21 cellular contexts compared by ENCODE assay signal in the genomic region with DNA sequence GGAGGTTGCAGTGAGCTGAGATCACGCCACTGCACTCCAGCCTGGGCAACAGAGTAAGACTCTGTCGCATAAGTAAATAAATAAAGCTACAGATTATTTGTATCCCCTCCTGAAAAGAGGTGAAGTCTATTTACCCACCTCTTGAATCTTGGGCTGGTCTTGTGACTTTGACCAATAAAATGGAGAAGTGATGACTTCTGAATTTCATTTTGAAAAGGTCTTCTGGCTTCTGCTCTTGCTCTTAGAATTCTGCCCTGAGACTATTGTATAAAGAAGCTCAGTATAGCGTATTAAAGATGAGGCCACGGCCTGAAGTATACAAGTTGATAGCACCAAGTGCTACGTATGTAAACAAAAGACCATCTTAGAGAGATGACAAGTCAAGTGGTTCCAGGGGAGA.
DNase-seq lines count a peak whose midpoint lies in the region; ATAC-seq and TF ChIP-seq lines count a peak whose summit lies in the region.
"Had no signal": no experiment of that assay in that cellular context is flagged by ENCODE, and none has a peak within 500 bp of the region (broad histone marks: within the 10 kb centered on the region; RNA-seq: fewer than 3 reads in every experiment).

No MANE protein-coding gene starts in this region.

- peaks cover 11% of the 10 kb centered on the region for H3K4me1 Mint-ChIP-seq in endothelial cell (ENCODE audit: unreplicated experiment)
- peaks cover 14 to 35% of the 10 kb centered on the region in 2 donors for H3K4me1 Mint-ChIP-seq in stimulated activated naive B cell treated with anti-CD40 and anti-IgM and Interleukin-4, amounts not matched to agents 10 μg/mL and 1 μg/mL and 100 μg/mL, for 72 hours
- peaks cover 9% of the 10 kb centered on the region for H3K4me1 Mint-ChIP-seq in Caco-2 (ENCODE audit: low read depth, unreplicated experiment)

- CTCF ChIA-PET in Caco-2 (lab: Charles Lee), result no interaction called here

- H3K36me3 Mint-ChIP-seq in endothelial cell (ENCODE audit: low read depth, unreplicated experiment) (no peaks in the 10 kb centered on the region), Caco-2 (ENCODE audit: insufficient read depth, unreplicated experiment) (no peaks in the 10 kb centered on the region)
- H3K36me3 Mint-ChIP-seq in stimulated activated naive B cell treated with anti-CD40 and anti-IgM and Interleukin-4, amounts not matched to agents 10 μg/mL and 1 μg/mL and 100 μg/mL, for 72 hours, result no peaks in the 10 kb centered on the region
- H3K36me3 Mint-ChIP-seq: CD4-positive, alpha-beta memory T cell had no signal

- ATAC-seq in stimulated activated naive B cell treated with anti-CD40 and anti-IgM and Interleukin-4, amounts not matched to agents 10 μg/mL and 1 μg/mL and 100 μg/mL, for 72 hours (replicated peaks), result peak; percentile 64 to 76
- ATAC-seq in GM21723 (IDR thresholded peaks at IDR 0.05; ENCODE audit: unreplicated experiment), result no peak
- ATAC-seq: A549, HepG2, SK-N-SH treated with all-trans-retinoic acid at 6 μM for 48 hours had no signal

- no peak overlapping the region for H3K9ac ChIP-seq in OCI-LY1 (ENCODE audit: low read length)

- peak overlapping the region; percentile 41 for H3K27ac Mint-ChIP-seq in endothelial cell (ENCODE audit: unreplicated experiment)
- peak overlapping the region; percentile 43 for H3K27ac Mint-ChIP-seq in stimulated activated naive B cell treated with anti-CD40 and anti-IgM and Interleukin-4, amounts not matched to agents 10 μg/mL and 1 μg/mL and 100 μg/mL, for 72 hours
- H3K27ac Mint-ChIP-seq in Caco-2 (ENCODE audit: unreplicated experiment), result no peak overlapping the region

- no peaks in the 10 kb centered on the region for H3K9me3 ChIP-seq in OCI-LY1 (ENCODE audit: low read length)
- peaks cover 22% of the 10 kb centered on the region for H3K9me3 ChIP-seq in Caco-2
- H3K9me3 ChIP-seq: A549 had no signal

- peak overlapping the region; percentile 9 for H3K27ac ChIP-seq in OCI-LY1 (ENCODE audit: low read depth, low read length, poor library complexity, severe bottlenecking)
- H3K27ac ChIP-seq: A549, PC-9 had no signal

- no peak overlapping the region for H3K4me3 Mint-ChIP-seq in endothelial cell (ENCODE audit: unreplicated experiment)
- no peak overlapping the region for H3K4me3 Mint-ChIP-seq in stimulated activated naive B cell treated with anti-CD40 and anti-IgM and Interleukin-4, amounts not matched to agents 10 μg/mL and 1 μg/mL and 100 μg/mL, for 72 hours
- H3K4me3 Mint-ChIP-seq in Caco-2 (ENCODE audit: unreplicated experiment), result no peak overlapping the region
- H3K4me3 Mint-ChIP-seq: CD4-positive, alpha-beta memory T cell had no signal

- H3K27me3 Mint-ChIP-seq in endothelial cell (ENCODE audit: unreplicated experiment) (peaks cover 2% of the 10 kb centered on the region), Caco-2 (ENCODE audit: insufficient read depth, unreplicated experiment) (no peaks in the 10 kb centered on the region)
- H3K27me3 Mint-ChIP-seq in stimulated activated naive B cell treated with anti-CD40 and anti-IgM and Interleukin-4, amounts not matched to agents 10 μg/mL and 1 μg/mL and 100 μg/mL, for 72 hours, result no peaks in the 10 kb centered on the region
- H3K27me3 Mint-ChIP-seq: CD4-positive, alpha-beta memory T cell had no signal

- no peaks in the 10 kb centered on the region for H4K20me1 ChIP-seq in OCI-LY1 (ENCODE audit: insufficient read depth, low read length)

- DNase-seq in DMS79 treated with DMSO at 0.1 percent for 48 hours (lab: John Stamatoyannopoulos, UW) (peak; percentile 28), endothelial cell (ENCODE audit: low spot score) (no peak), SHP77 treated with DMSO at 0.1 percent for 48 hours (lab: John Stamatoyannopoulos, UW) (no peak), Caco-2 (no peak)
- no peak for DNase-seq in stimulated activated naive B cell treated with anti-CD40 and anti-IgM and Interleukin-4, amounts not matched to agents 10 μg/mL and 1 μg/mL and 100 μg/mL, for 72 hours
- DNase-seq: Calu3; CD4-positive, alpha-beta memory T cell; EL; GF-D8; KG1; NCI-H1105 treated with DMSO at 0.1 percent for 48 hours; NCI-H2029 treated with DMSO at 0.1 percent for 48 hours; NCI-H2171 treated with DMSO at 0.1 percent for 48 hours; NCI-H524 treated with DMSO at 0.1 percent for 48 hours; PC-9; RPMI8226 had no signal

- H3K4me2 ChIP-seq in OCI-LY1 (ENCODE audit: low read length), result no peak overlapping the region
- H3K4me2 ChIP-seq: A549, PC-9 had no signal

- H3K9me2 ChIP-seq in OCI-LY1 (ENCODE audit: low read depth, low read length), result no peaks in the 10 kb centered on the region

- no peaks in the 10 kb centered on the region for H3K27me3 ChIP-seq in OCI-LY1 (ENCODE audit: insufficient read depth, low read length)
- H3K27me3 ChIP-seq in Caco-2 (replicated peaks; ENCODE audit: control insufficient read depth, insufficient read depth, low read length), result no peaks in the 10 kb centered on the region

- H3K36me3 ChIP-seq in OCI-LY1 (ENCODE audit: insufficient read depth, low read length), result no peaks in the 10 kb centered on the region
- no peaks in the 10 kb centered on the region; the same call in 1 of the 2 replicates for H3K36me3 ChIP-seq in Caco-2 (ENCODE audit: control insufficient read depth, insufficient read depth, low read length)

- BruUV-seq in Caco-2 (replicated peaks; lab: Mats Ljungman, UMichigan), result no TSS peak

- POLR2A ChIA-PET in Caco-2 (lab: Charles Lee), result no interaction called here

- no peaks in the 10 kb centered on the region for H3K79me2 ChIP-seq in OCI-LY1 (ENCODE audit: insufficient read depth, low read length)

- intact Hi-C loops in Caco-2 (cut with micrococcal nuclease; ENCODE audit: unreplicated experiment), result no loop called here

- H3F3A ChIP-seq in OCI-LY1 (ENCODE audit: insufficient read depth, low read length), result no peaks in the 10 kb centered on the region

- peaks cover 18% of the 10 kb centered on the region for H3K4me1 ChIP-seq in OCI-LY1 (ENCODE audit: insufficient read depth, low read length, severe bottlenecking)
- peaks cover 24% of the 10 kb centered on the region for H3K4me1 ChIP-seq in Caco-2
- H3K4me1 ChIP-seq: A549 had no signal

- H3K4me3 ChIP-seq in OCI-LY1 (ENCODE audit: low read depth, low read length, poor library complexity, severe bottlenecking), result no peak overlapping the region
- H3K4me3 ChIP-seq in Caco-2 (ENCODE audit: low read depth, low read length), result no peak overlapping the region
- H3K4me3 ChIP-seq: A549, PC-9 had no signal

- no peak for TF ChIP-seq CTCF in OCI-LY1 (IDR thresholded peaks at IDR 0.05; ENCODE audit: low read length)
- no peak for TF ChIP-seq CTCF in endothelial cell (IDR thresholded peaks at IDR 0.05; ENCODE audit: unreplicated experiment)
- TF ChIP-seq CTCF in Caco-2 (IDR thresholded peaks at IDR 0.05; ENCODE audit: insufficient read depth in 1 of 2, low read depth in 1 of 2, low read length in 1 of 2, severe bottlenecking in 1 of 2, unreplicated experiment in 1 of 2), result no peak

- H3K9me3 Mint-ChIP-seq in endothelial cell (ENCODE audit: unreplicated experiment) (no peaks in the 10 kb centered on the region), Caco-2 (ENCODE audit: unreplicated experiment) (no peaks in the 10 kb centered on the region)
- peaks cover 0 to 2% of the 10 kb centered on the region in 2 donors for H3K9me3 Mint-ChIP-seq in stimulated activated naive B cell treated with anti-CD40 and anti-IgM and Interleukin-4, amounts not matched to agents 10 μg/mL and 1 μg/mL and 100 μg/mL, for 72 hours

- no peak overlapping the region for H2AFZ ChIP-seq in OCI-LY1 (ENCODE audit: low read length)
- H2AFZ ChIP-seq: PC-9 had no signal
